In genomic region chr17:28700830-28701492, GRCh38 we compare ENCODE assay signal across 19 cellular contexts. TPM values are rescaled to one million over a fixed set of nuclear protein-coding genes. Genes with fewer than 3 reads are reported as not detected.
DNase-seq lines count a peak whose midpoint lies in the region; ATAC-seq, FAIRE-seq and TF ChIP-seq lines count a peak whose summit lies in the region.
"Had no signal": no experiment of that assay in that cellular context is flagged by ENCODE, and none has a peak within 500 bp of the region (broad histone marks: within the 10 kb centered on the region; RNA-seq: fewer than 3 reads in every experiment).

No MANE protein-coding gene starts in this region.

- H3K27me3 ChIP-seq in bronchial epithelial cell (ENCODE audit: control insufficient read depth, insufficient read depth, low read length) = no peaks in the 10 kb centered on the region
- H3K27me3 ChIP-seq: heart left ventricle, uterus had no signal

- H3K27ac ChIP-seq in 22Rv1 = peak overlapping the region; percentile 99
- H3K27ac ChIP-seq: heart left ventricle, KMS-11, PC-9, uterus had no signal

- H3K36me3 ChIP-seq in bronchial epithelial cell (ENCODE audit: control insufficient read depth, insufficient read depth, low read length) = peaks cover 50% of the 10 kb centered on the region
- H3K36me3 ChIP-seq: uterus had no signal

- H3K4me3 ChIP-seq in bronchial epithelial cell (ENCODE audit: low read depth, low read length) = no peak overlapping the region
- H3K4me3 ChIP-seq: heart left ventricle, lung, PC-9, uterus had no signal

- no peak for ATAC-seq in GM18502 (IDR thresholded peaks at IDR 0.05; ENCODE audit: poor library complexity, unreplicated experiment)
- ATAC-seq: activated CD4-positive, alpha-beta T cell treated with anti-CD3 and anti-CD28 coated beads for 36 hours; heart left ventricle had no signal

- TF ChIP-seq CTCF in 22Rv1 (IDR thresholded peaks at IDR 0.05) (no peak), bronchial epithelial cell (IDR thresholded peaks at IDR 0.05; ENCODE audit: insufficient read depth, low read length, severe bottlenecking) (no peak)

- DNase-seq in NCI-H2196 (lab: John Stamatoyannopoulos, UW; ENCODE audit: unreplicated experiment) = peak; percentile 45
- no peak for DNase-seq in bronchial epithelial cell (ENCODE audit: low read depth)
- no peak for DNase-seq in cortex of kidney (lab: John Stamatoyannopoulos, UW)
- no peak for DNase-seq in RKO (ENCODE audit: low spot score)
- DNase-seq: activated CD4-positive, alpha-beta T cell treated with anti-CD3 and anti-CD28 coated beads for 36 hours; activated CD8-positive, alpha-beta memory T cell treated with anti-CD3 and anti-CD28 coated beads, Interleukin-2, amount 50 U/mL, for 48 hours; activated naive CD4-positive, alpha-beta T cell treated with anti-CD3 and anti-CD28 coated beads, Interleukin-2, amount 50 U/mL, for 16 hours; heart left ventricle; immature natural killer cell; NCI-H2107; NCI-H69; PC-9; stimulated activated CD4-positive, alpha-beta T cell treated with anti-CD3 and anti-CD28 coated beads, Interleukin-2, amount 100 ng/mL, for 24 hours; uterus had no signal

- peak; percentile 13 for FAIRE-seq in bronchial epithelial cell (lab: Jason Lieb, UNC)
- FAIRE-seq: H54 had no signal

RNA-seq across cellular contexts. Expression of gene PROCA1, which starts 10.7 kb away (rescaled TPM):
- total RNA-seq in bronchial epithelial cell = 0.26 and 0.64 TPM in 2 replicates

RNA-seq across cellular contexts. Expression of gene RAB34, which starts 16.7 kb away (rescaled TPM):
- 42.5 and 68.7 TPM in 2 replicates for total RNA-seq in bronchial epithelial cell

RNA-seq across cellular contexts. Expression of gene RPL23A, which starts 18.8 kb away (rescaled TPM):
- total RNA-seq in bronchial epithelial cell = 928 and 1,097 TPM in 2 replicates

RNA-seq across cellular contexts. Expression of gene TLCD1, which starts 25.1 kb away (rescaled TPM):
- total RNA-seq in bronchial epithelial cell = 6.5 and 7.4 TPM in 2 replicates

RNA-seq across cellular contexts. Expression of gene NEK8, which starts 27.6 kb away (rescaled TPM):
- 3.1 and 3.2 TPM in 2 replicates for total RNA-seq in bronchial epithelial cell
